In the genomic region with DNA sequence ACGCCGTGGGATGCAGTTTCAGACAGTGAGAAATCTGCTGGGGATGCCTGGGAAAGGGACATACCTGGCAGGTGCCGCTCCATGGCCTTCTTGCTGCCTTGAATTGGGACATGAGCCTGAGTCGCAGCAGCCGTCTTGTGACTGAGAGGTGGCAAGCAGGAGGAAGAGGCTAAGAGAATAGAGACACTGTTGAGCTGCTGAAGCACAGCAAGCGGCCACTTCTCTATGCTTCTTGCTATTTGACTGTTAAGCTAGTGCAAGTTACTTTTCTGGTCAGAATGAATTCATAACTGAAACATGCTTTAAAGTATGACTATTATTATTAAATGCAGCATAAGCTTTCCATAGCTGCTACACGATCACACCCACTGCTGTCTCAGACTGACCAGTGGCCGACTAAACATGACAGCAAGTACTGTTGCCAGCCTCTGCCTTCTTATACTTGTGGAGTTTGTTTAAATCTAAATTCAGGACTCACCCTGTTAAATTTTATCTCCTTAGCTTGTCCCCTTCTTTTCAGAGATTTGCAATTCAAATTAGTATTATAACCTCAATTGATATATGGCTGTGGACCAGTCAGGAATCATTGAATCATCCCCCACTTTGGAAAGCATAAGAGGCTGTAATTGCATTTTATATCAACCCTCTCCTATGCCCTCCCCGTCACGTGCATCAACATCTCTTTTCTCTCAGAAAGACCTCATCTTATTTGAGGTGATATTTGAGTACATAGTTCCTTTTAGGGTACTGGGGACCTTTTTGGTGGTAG, we compare ENCODE assay signal across 9 cellular contexts. TPM values are rescaled to one million over a fixed set of nuclear protein-coding genes. Genes with fewer than 3 reads are reported as not detected.
A peak's percentile ranks its signal among the peaks of the same experiment; 100 is the strongest.
DNase-seq lines count a peak whose midpoint lies in the region; ATAC-seq, FAIRE-seq and TF ChIP-seq lines count a peak whose summit lies in the region.
"Had no signal": no experiment of that assay in that cellular context is flagged by ENCODE, and none has a peak within 500 bp of the region (broad histone marks: within the 10 kb centered on the region; RNA-seq: fewer than 3 reads in every experiment).

No MANE protein-coding gene starts in this region.

- no peaks in the 10 kb centered on the region for H3K9me3 Mint-ChIP-seq in memory B cell
- H3K9me3 Mint-ChIP-seq: neural crest cell had no signal

- no peaks in the 10 kb centered on the region for H3K36me3 Mint-ChIP-seq in memory B cell

- TF ChIP-seq EP300 in tibial nerve (IDR thresholded peaks at IDR 0.05): no peak

- ATAC-seq in GM18858 (IDR thresholded peaks at IDR 0.05; ENCODE audit: unreplicated experiment): peak; percentile 39
- peak; percentile 45 for ATAC-seq in GM21526 (IDR thresholded peaks at IDR 0.05; ENCODE audit: low FRiP score, unreplicated experiment)
- peak; percentile 51 for ATAC-seq in HG03342 (IDR thresholded peaks at IDR 0.05; ENCODE audit: unreplicated experiment)
- peak; percentile 7 for ATAC-seq in memory B cell (ENCODE audit: low read depth)
- ATAC-seq in Right ventricle myocardium inferior: no peak

- H3K4me3 ChIP-seq in tibial nerve (no peak overlapping the region), small intestine (ENCODE audit: low read depth in 1 of 2, low read length in 2 of 2) (no peak overlapping the region)

- no peak overlapping the region for H3K4me3 Mint-ChIP-seq in memory B cell
- H3K4me3 Mint-ChIP-seq: neural crest cell had no signal

- no peak for TF ChIP-seq CTCF in tibial nerve (IDR thresholded peaks at IDR 0.05)

- FAIRE-seq in small intestine (lab: Jason Lieb, UNC): no peak

- peaks cover 29% of the 10 kb centered on the region for H3K4me1 Mint-ChIP-seq in memory B cell
- H3K4me1 Mint-ChIP-seq: neural crest cell had no signal

- H3K4me1 ChIP-seq in tibial nerve: no peaks in the 10 kb centered on the region
- H3K4me1 ChIP-seq in small intestine (ENCODE audit: control insufficient read depth in 2 of 2, insufficient read depth in 1 of 2, low read depth in 1 of 2, low read length in 1 of 2): no peaks in the 10 kb centered on the region

- no peak overlapping the region for H3K27ac Mint-ChIP-seq in memory B cell

- H3K9me3 ChIP-seq in tibial nerve (no peaks in the 10 kb centered on the region), small intestine (ENCODE audit: control insufficient read depth, low read depth) (no peaks in the 10 kb centered on the region)

- H3K27ac ChIP-seq in tibial nerve (peak overlapping the region in 2 of 4 donors; percentile 30 to 36), small intestine (ENCODE audit: low read depth in 1 of 2, low read length in 1 of 2) (no peak overlapping the region)

- H3K27me3 ChIP-seq in tibial nerve: no peaks in the 10 kb centered on the region
- H3K27me3 ChIP-seq in small intestine (ENCODE audit: control insufficient read depth in 2 of 2, insufficient read depth in 2 of 2, low read length in 2 of 2): peaks cover 0 to 6% of the 10 kb centered on the region in 2 donors

- no peaks in the 10 kb centered on the region for H3K27me3 Mint-ChIP-seq in memory B cell

- H3K36me3 ChIP-seq in tibial nerve (no peaks in the 10 kb centered on the region), small intestine (ENCODE audit: control insufficient read depth in 2 of 2, insufficient read depth in 2 of 2, low read length in 2 of 2) (no peaks in the 10 kb centered on the region)

- TF ChIP-seq POLR2A in tibial nerve (IDR thresholded peaks at IDR 0.05): peak in 1 of 2 donors; percentile 1

- 68 to 74% methylated on average over 10 of the region's 10 CpGs for WGBS in tibial nerve, 2 donors
- WGBS in small intestine, 3 donors: 72 to 80% (median 73%) methylated on average over 10 of the region's 10 CpGs

- intact Hi-C loops in Right ventricle myocardium inferior (cut with DNase I): no loop called here

- no peak for DNase-seq in memory B cell (ENCODE audit: low spot score in 2 of 2)
- no peak for DNase-seq in tibial nerve (ENCODE audit: low spot score in 2 of 2)
- DNase-seq in small intestine: no peak
- DNase-seq in Right ventricle myocardium inferior (ENCODE audit: missing footprints): no peak
- no peak for DNase-seq in activated CD4-positive, CD25-positive, alpha-beta regulatory T cell treated with anti-CD3 and anti-CD28 coated beads, Interleukin-2, amount 50 U/mL, for 72 hours

RNA-seq across cellular contexts. Expression of a gene that starts 24.8 kb away (rescaled TPM):
- total RNA-seq in tibial nerve (100 to 1,000 TPM; 112 to 384 (median 211) TPM), Right ventricle myocardium inferior (445 TPM)
- polyA plus RNA-seq in small intestine: 10 to 100 TPM; 14.6 to 85.0 (median 50.1) TPM
